ENCODE assay signal across 3 cellular contexts in the genomic region with DNA sequence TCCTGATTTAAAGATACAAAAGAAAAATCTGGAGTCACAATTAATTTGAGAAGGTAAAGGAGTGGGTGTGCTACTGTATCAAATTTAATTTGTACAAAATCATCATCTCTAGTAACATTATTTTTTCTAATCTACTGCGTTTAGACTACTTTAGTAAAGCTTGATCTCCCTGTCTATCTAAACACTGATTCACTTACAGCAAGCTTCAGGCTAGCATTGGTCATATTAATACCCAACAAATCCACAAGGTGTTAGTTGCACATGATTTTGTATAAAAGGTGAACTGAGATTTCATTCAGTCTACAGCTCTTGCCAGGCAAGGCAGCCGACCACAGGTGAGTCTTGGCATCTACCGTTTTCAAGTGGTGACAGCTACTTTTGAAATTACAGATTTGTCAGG.
"Had no signal": no experiment of that assay in that cellular context is flagged by ENCODE, and none has a peak within 500 bp of the region (broad histone marks: within the 10 kb centered on the region; RNA-seq: fewer than 3 reads in every experiment).

A gene (plus strand): TSS at position 301 of the 400 bp plus-strand sequence. CDS start 889 bp downstream, outside the sequence.

- ATAC-seq: GM12878 had no signal

- DNase-seq: GDM1, GF-D8 had no signal
